ENCODE assay signal across 40 cellular contexts in genomic region chr3:83477563-83477962, GRCh38.
"Had no signal": no experiment of that assay in that cellular context is flagged by ENCODE, and none has a peak within 500 bp of the region (broad histone marks: within the 10 kb centered on the region; RNA-seq: fewer than 3 reads in every experiment).

No MANE protein-coding gene starts in this region.

- H3K36me3 ChIP-seq: adrenal gland, ascending aorta, brain microvascular endothelial cell, breast epithelium, cardiac muscle cell had no signal

- H3K36me3 Mint-ChIP-seq: activated naive CD4-positive, alpha-beta T cell treated with anti-CD3 and anti-CD28 coated beads, Interleukin-2, amount 10 ng/mL, durations not matched to agents 7 days and 5 days; activated naive CD4-positive, alpha-beta T cell treated with anti-CD3 and anti-CD28 coated beads, Interleukin-2, amount 50 U/mL, for 24 hours; activated naive CD8-positive, alpha-beta T cell; activated naive CD8-positive, alpha-beta T cell treated with anti-CD3 and anti-CD28 coated beads for 36 hours; activated naive CD8-positive, alpha-beta T cell treated with anti-CD3 and anti-CD28 coated beads, Interleukin-2, amount 10 ng/mL, durations not matched to agents 7 days and 5 days; brain had no signal

- H3K9me3 ChIP-seq: adrenal gland, ascending aorta, body of pancreas, breast epithelium had no signal

- H3K27me3 Mint-ChIP-seq: activated naive CD4-positive, alpha-beta T cell treated with anti-CD3 and anti-CD28 coated beads, Interleukin-2, amount 10 ng/mL, durations not matched to agents 7 days and 5 days; activated naive CD4-positive, alpha-beta T cell treated with anti-CD3 and anti-CD28 coated beads, Interleukin-2, amount 50 U/mL, for 24 hours; activated naive CD8-positive, alpha-beta T cell; activated naive CD8-positive, alpha-beta T cell treated with anti-CD3 and anti-CD28 coated beads for 36 hours; activated naive CD8-positive, alpha-beta T cell treated with anti-CD3 and anti-CD28 coated beads, Interleukin-2, amount 10 ng/mL, durations not matched to agents 7 days and 5 days; activated naive CD8-positive, alpha-beta T cell treated with anti-CD3 and anti-CD28 coated beads, Interleukin-2, amount 50 U/mL, for 24 hours; activated T-cell treated with anti-CD3 and anti-CD28 coated beads, Interleukin-2, amount 50 U/mL, for 24 hours; activated T-helper 17 cell treated with anti-CD3 and anti-CD28 coated beads, Interleukin-2, amount 50 U/mL, for 72 hours; brain; central memory CD8-positive, alpha-beta T cell had no signal

- H3K4me1 Mint-ChIP-seq: activated naive CD4-positive, alpha-beta T cell treated with anti-CD3 and anti-CD28 coated beads, Interleukin-2, amount 10 ng/mL, durations not matched to agents 7 days and 5 days; activated naive CD4-positive, alpha-beta T cell treated with anti-CD3 and anti-CD28 coated beads, Interleukin-2, amount 50 U/mL, for 24 hours; activated naive CD8-positive, alpha-beta T cell treated with anti-CD3 and anti-CD28 coated beads for 36 hours; activated naive CD8-positive, alpha-beta T cell treated with anti-CD3 and anti-CD28 coated beads, Interleukin-2, amount 10 ng/mL, durations not matched to agents 7 days and 5 days; activated naive CD8-positive, alpha-beta T cell treated with anti-CD3 and anti-CD28 coated beads, Interleukin-2, amount 50 U/mL, for 24 hours; activated T-helper 17 cell treated with anti-CD3 and anti-CD28 coated beads, Interleukin-2, amount 50 U/mL, for 72 hours; brain; central memory CD8-positive, alpha-beta T cell had no signal

- ATAC-seq: activated naive CD4-positive, alpha-beta T cell treated with anti-CD3 and anti-CD28 coated beads, Interleukin-2, amount 50 U/mL, for 72 hours; activated naive CD8-positive, alpha-beta T cell treated with anti-CD3 and anti-CD28 coated beads, Interleukin-2, amount 50 U/mL, for 24 hours; activated T-cell treated with anti-CD3 and anti-CD28 coated beads, Interleukin-2, amount 50 U/mL, for 4 hours; activated T-cell treated with anti-CD3 and anti-CD28 coated beads, Interleukin-2, amount 50 U/mL, for 72 hours; activated T-helper 17 cell treated with anti-CD3 and anti-CD28 coated beads, Interleukin-2, amount 50 U/mL, for 72 hours; body of pancreas had no signal

- H3K27ac Mint-ChIP-seq: activated naive CD4-positive, alpha-beta T cell treated with anti-CD3 and anti-CD28 coated beads for 36 hours; activated naive CD4-positive, alpha-beta T cell treated with anti-CD3 and anti-CD28 coated beads, Interleukin-2, amount 10 ng/mL, durations not matched to agents 7 days and 5 days; activated naive CD4-positive, alpha-beta T cell treated with anti-CD3 and anti-CD28 coated beads, Interleukin-2, amount 50 U/mL, for 24 hours; activated naive CD4-positive, alpha-beta T cell treated with anti-CD3 and anti-CD28 coated beads, Interleukin-2, amount 50 U/mL, for 72 hours; activated naive CD8-positive, alpha-beta T cell; activated naive CD8-positive, alpha-beta T cell treated with anti-CD3 and anti-CD28 coated beads for 36 hours; activated naive CD8-positive, alpha-beta T cell treated with anti-CD3 and anti-CD28 coated beads, Interleukin-2, amount 10 ng/mL, durations not matched to agents 7 days and 5 days; activated naive CD8-positive, alpha-beta T cell treated with anti-CD3 and anti-CD28 coated beads, Interleukin-2, amount 50 U/mL, for 24 hours; activated T-cell treated with anti-CD3 and anti-CD28 coated beads, Interleukin-2, amount 50 U/mL, for 24 hours; activated T-cell treated with anti-CD3 and anti-CD28 coated beads, Interleukin-2, amount 50 U/mL, for 72 hours; activated T-helper 17 cell treated with anti-CD3 and anti-CD28 coated beads, Interleukin-2, amount 50 U/mL, for 72 hours; activated T-helper 2 cell treated with anti-CD3 and anti-CD28 coated beads, Interferon-gamma antibody, Interleukin-2, Interleukin-4, amounts not matched to agents 10 μg/mL and 5 μg/mL and 100 μg/mL, durations not matched to agents 14 hours and 24 hours and 36 hours; brain had no signal

- FAIRE-seq: astrocyte, bronchial epithelial cell had no signal

- H3K27ac ChIP-seq: adrenal gland, ascending aorta, body of pancreas, brain microvascular endothelial cell, breast epithelium, cardiac muscle cell had no signal

- H3K9me3 Mint-ChIP-seq: activated naive CD4-positive, alpha-beta T cell treated with anti-CD3 and anti-CD28 coated beads, Interleukin-2, amount 50 U/mL, for 24 hours; activated naive CD4-positive, alpha-beta T cell treated with anti-CD3 and anti-CD28 coated beads, Interleukin-2, amount 50 U/mL, for 72 hours; activated naive CD8-positive, alpha-beta T cell treated with anti-CD3 and anti-CD28 coated beads, Interleukin-2, amount 50 U/mL, for 24 hours; activated T-helper 17 cell treated with anti-CD3 and anti-CD28 coated beads, Interleukin-2, amount 50 U/mL, for 72 hours had no signal

- DNase-seq: activated effector memory CD4-positive, alpha-beta T cell treated with anti-CD3 and anti-CD28 coated beads, Interleukin-2, amount 50 U/mL, for 16 hours; activated effector memory CD4-positive, alpha-beta T cell treated with Interleukin-2 at 50 U/mL for 16 hours; activated gamma-delta T cell; activated gamma-delta T cell treated with Interleukin-2 at 50 U/mL for 16 hours; activated naive CD4-positive, alpha-beta T cell; activated naive CD4-positive, alpha-beta T cell treated with anti-CD3 and anti-CD28 coated beads for 36 hours; activated naive CD4-positive, alpha-beta T cell treated with anti-CD3 and anti-CD28 coated beads, Interleukin-2, amount 10 ng/mL, durations not matched to agents 7 days and 5 days; activated naive CD4-positive, alpha-beta T cell treated with anti-CD3 and anti-CD28 coated beads, Interleukin-2, amount 50 U/mL, for 16 hours; activated naive CD4-positive, alpha-beta T cell treated with Interleukin-2 at 50 U/mL for 16 hours; activated naive CD8-positive, alpha-beta T cell treated with anti-CD3 and anti-CD28 coated beads for 36 hours; activated naive CD8-positive, alpha-beta T cell treated with anti-CD3 and anti-CD28 coated beads, Interleukin-2, amount 10 ng/mL, durations not matched to agents 7 days and 5 days; activated naive CD8-positive, alpha-beta T cell treated with anti-CD3 and anti-CD28 coated beads, Interleukin-2, amount 50 U/mL, for 24 hours; activated T-cell treated with anti-CD3 and anti-CD28 coated beads for 4 hours; activated T-cell treated with anti-CD3 and anti-CD28 coated beads, Interleukin-2, amount 50 U/mL, for 1 hour; activated T-cell treated with anti-CD3 and anti-CD28 coated beads, Interleukin-2, amount 50 U/mL, for 24 hours; activated T-cell treated with anti-CD3 and anti-CD28 coated beads, Interleukin-2, amount 50 U/mL, for 4 hours; activated T-cell treated with anti-CD3 and anti-CD28 coated beads, Interleukin-2, amount 50 U/mL, for 48 hours; activated T-cell treated with anti-CD3 and anti-CD28 coated beads, Interleukin-2, amount 50 U/mL, for 72 hours; adrenal gland; amniotic stem cell; amygdala; anterior cingulate cortex; aorta; body of pancreas; brain microvascular endothelial cell; caudate nucleus; central memory CD4-positive, alpha-beta T cell; cerebellar nuclear complex had no signal

- H3K27me3 ChIP-seq: adrenal gland, ascending aorta, body of pancreas, brain microvascular endothelial cell, breast epithelium, cardiac muscle cell had no signal

- H3K4me3 Mint-ChIP-seq: activated naive CD4-positive, alpha-beta T cell treated with anti-CD3 and anti-CD28 coated beads for 36 hours; activated naive CD4-positive, alpha-beta T cell treated with anti-CD3 and anti-CD28 coated beads, Interleukin-2, amount 10 ng/mL, durations not matched to agents 7 days and 5 days; activated naive CD4-positive, alpha-beta T cell treated with anti-CD3 and anti-CD28 coated beads, Interleukin-2, amount 50 U/mL, for 24 hours; activated naive CD8-positive, alpha-beta T cell; activated naive CD8-positive, alpha-beta T cell treated with anti-CD3 and anti-CD28 coated beads for 36 hours; activated naive CD8-positive, alpha-beta T cell treated with anti-CD3 and anti-CD28 coated beads, Interleukin-2, amount 10 ng/mL, durations not matched to agents 7 days and 5 days; activated naive CD8-positive, alpha-beta T cell treated with anti-CD3 and anti-CD28 coated beads, Interleukin-2, amount 50 U/mL, for 24 hours; activated T-cell treated with anti-CD3 and anti-CD28 coated beads, Interleukin-2, amount 50 U/mL, for 24 hours; activated T-cell treated with anti-CD3 and anti-CD28 coated beads, Interleukin-2, amount 50 U/mL, for 4 hours; activated T-cell treated with anti-CD3 and anti-CD28 coated beads, Interleukin-2, amount 50 U/mL, for 72 hours; activated T-helper 17 cell treated with anti-CD3 and anti-CD28 coated beads, Interleukin-2, amount 50 U/mL, for 72 hours; brain; central memory CD8-positive, alpha-beta T cell had no signal

- H3K4me1 ChIP-seq: adrenal gland, ascending aorta, body of pancreas, breast epithelium had no signal

- H3K4me3 ChIP-seq: adrenal gland, ascending aorta, body of pancreas, breast epithelium, cardiac muscle cell had no signal
